14 cellular contexts compared by ENCODE assay signal in the genomic region with DNA sequence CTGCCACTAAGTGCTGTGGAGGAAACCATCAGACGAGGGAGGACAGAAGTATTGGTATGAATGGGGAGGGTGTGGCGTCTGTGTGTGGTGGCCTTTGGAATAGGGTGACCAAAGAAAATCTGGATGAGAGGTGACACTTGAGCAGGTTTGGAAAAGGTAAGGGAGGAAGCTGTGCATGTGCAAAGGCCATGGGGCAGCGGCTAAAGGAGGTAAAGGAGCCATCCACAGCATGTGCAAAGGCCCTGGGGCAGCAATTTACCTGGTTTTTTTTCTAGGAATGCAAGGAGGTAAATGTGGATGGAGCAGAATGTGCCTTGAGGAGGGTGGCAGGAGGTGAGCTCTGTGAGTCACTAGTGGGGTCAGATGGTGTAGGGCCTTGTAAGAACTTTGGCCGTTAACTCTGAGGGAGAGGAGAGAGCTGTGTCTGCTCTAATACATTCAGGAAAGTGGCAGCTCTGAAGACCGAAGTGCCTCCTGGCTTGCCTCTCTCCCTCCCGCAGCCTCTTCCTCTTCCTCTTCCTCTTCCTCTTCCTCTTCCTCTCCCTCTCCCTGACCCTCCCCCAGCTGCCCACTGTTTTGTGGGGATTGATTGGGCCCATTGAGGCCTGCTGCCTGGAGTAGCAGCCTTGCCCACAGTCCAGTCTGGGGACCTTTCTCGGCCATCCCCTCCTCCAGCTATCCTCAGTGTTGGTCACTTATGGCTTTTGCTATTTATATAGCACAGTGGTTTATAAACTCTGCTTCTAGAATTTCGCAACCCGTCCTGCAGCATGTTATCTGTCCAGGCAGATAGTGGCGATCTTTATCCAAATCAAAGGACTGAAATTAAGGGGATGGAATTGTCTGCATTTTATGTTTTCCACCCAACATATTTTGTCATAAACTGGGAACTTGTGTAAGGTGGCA. TPM values are rescaled to one million over a fixed set of nuclear protein-coding genes. Genes with fewer than 3 reads are reported as not detected.
DNase-seq lines count a peak whose midpoint lies in the region; ATAC-seq and TF ChIP-seq lines count a peak whose summit lies in the region.
"Had no signal": no experiment of that assay in that cellular context is flagged by ENCODE, and none has a peak within 500 bp of the region (broad histone marks: within the 10 kb centered on the region; RNA-seq: fewer than 3 reads in every experiment).

No MANE protein-coding gene starts in this region.

- no peaks in the 10 kb centered on the region for H3K27me3 Mint-ChIP-seq in activated CD4-positive, alpha-beta T cell treated with anti-CD3 and anti-CD28 coated beads, Interleukin-2, amount 10 ng/mL, durations not matched to agents 7 days and 5 days
- no peaks in the 10 kb centered on the region for H3K27me3 Mint-ChIP-seq in T-helper 17 cell
- no peaks in the 10 kb centered on the region for H3K27me3 Mint-ChIP-seq in stimulated activated memory B cell treated with anti-CD40 and anti-IgM and Interleukin-4, amounts not matched to agents 10 μg/mL and 1 μg/mL and 100 μg/mL, for 72 hours
- no peaks in the 10 kb centered on the region for H3K27me3 Mint-ChIP-seq in CD4-positive, alpha-beta T cell

- no peaks in the 10 kb centered on the region for H3K9me3 ChIP-seq in T-helper 17 cell (ENCODE audit: control insufficient read depth, low read length, poor library complexity, severe bottlenecking)
- H3K9me3 ChIP-seq in CD4-positive, alpha-beta T cell (ENCODE audit: control insufficient read depth, low read length), result no peaks in the 10 kb centered on the region

- H3K27me3 ChIP-seq in CD4-positive, alpha-beta T cell (ENCODE audit: control insufficient read depth, insufficient read depth, low read length), result no peaks in the 10 kb centered on the region

- CTCF ChIA-PET in activated CD4-positive, alpha-beta T cell treated with anti-CD3 and anti-CD28 coated beads, Interleukin-2, amount 10 ng/mL, durations not matched to agents 7 days and 5 days (lab: Charles Lee), result interaction anchor here (0.8 to 1.1 kb wide), 2 partner anchors 10 to 32 kb away, joined by 3 read pairs; no protein-coding TSS in a partner anchor
- CTCF ChIA-PET in CD4-positive, alpha-beta T cell (lab: Charles Lee), result no interaction called here

- no peaks in the 10 kb centered on the region for H3K9me3 Mint-ChIP-seq in activated CD4-positive, alpha-beta T cell treated with anti-CD3 and anti-CD28 coated beads, Interleukin-2, amount 10 ng/mL, durations not matched to agents 7 days and 5 days
- peaks cover 3% of the 10 kb centered on the region for H3K9me3 Mint-ChIP-seq in stimulated activated memory B cell treated with anti-CD40 and anti-IgM and Interleukin-4, amounts not matched to agents 10 μg/mL and 1 μg/mL and 100 μg/mL, for 72 hours
- H3K9me3 Mint-ChIP-seq in CD4-positive, alpha-beta T cell, result no peaks in the 10 kb centered on the region
- H3K9me3 Mint-ChIP-seq: nephron progenitor cell had no signal

- no peak overlapping the region for H3K4me3 ChIP-seq in foreskin fibroblast (ENCODE audit: low read depth in 1 of 2, low read length in 2 of 2)

- no peak for ATAC-seq in T-helper 17 cell
- ATAC-seq in stimulated activated memory B cell treated with anti-CD40 and anti-IgM and Interleukin-4, amounts not matched to agents 10 μg/mL and 1 μg/mL and 100 μg/mL, for 72 hours, result no peak
- ATAC-seq in CD4-positive, alpha-beta T cell (ENCODE audit: poor library complexity), result no peak
- ATAC-seq: PC-3 had no signal

- intact Hi-C loops in CD4-positive, alpha-beta T cell (cut with DNase I, micrococcal nuclease), result no loop called here

- POLR2A ChIA-PET in activated CD4-positive, alpha-beta T cell treated with anti-CD3 and anti-CD28 coated beads, Interleukin-2, amount 10 ng/mL, durations not matched to agents 7 days and 5 days (lab: Charles Lee), result no interaction called here
- POLR2A ChIA-PET in CD4-positive, alpha-beta T cell (lab: Charles Lee), result no interaction called here

- no peak overlapping the region for H3K4me3 Mint-ChIP-seq in activated CD4-positive, alpha-beta T cell treated with anti-CD3 and anti-CD28 coated beads, Interleukin-2, amount 10 ng/mL, durations not matched to agents 7 days and 5 days
- peak overlapping the region; percentile 25 for H3K4me3 Mint-ChIP-seq in T-helper 17 cell
- H3K4me3 Mint-ChIP-seq in stimulated activated memory B cell treated with anti-CD40 and anti-IgM and Interleukin-4, amounts not matched to agents 10 μg/mL and 1 μg/mL and 100 μg/mL, for 72 hours, result no peak overlapping the region
- no peak overlapping the region for H3K4me3 Mint-ChIP-seq in CD4-positive, alpha-beta T cell
- H3K4me3 Mint-ChIP-seq: nephron progenitor cell had no signal

- peaks cover 52% of the 10 kb centered on the region for H3K4me1 Mint-ChIP-seq in activated CD4-positive, alpha-beta T cell treated with anti-CD3 and anti-CD28 coated beads, Interleukin-2, amount 10 ng/mL, durations not matched to agents 7 days and 5 days
- H3K4me1 Mint-ChIP-seq in T-helper 17 cell, result peaks cover 38% of the 10 kb centered on the region
- H3K4me1 Mint-ChIP-seq in stimulated activated memory B cell treated with anti-CD40 and anti-IgM and Interleukin-4, amounts not matched to agents 10 μg/mL and 1 μg/mL and 100 μg/mL, for 72 hours, result peaks cover 77% of the 10 kb centered on the region
- peaks cover 57% of the 10 kb centered on the region for H3K4me1 Mint-ChIP-seq in CD4-positive, alpha-beta T cell (ENCODE audit: low read depth)

- DNase-seq in activated CD4-positive, alpha-beta T cell treated with anti-CD3 and anti-CD28 coated beads, Interleukin-2, amount 10 ng/mL, durations not matched to agents 7 days and 5 days, result no peak
- no peak for DNase-seq in activated CD4-positive, alpha-beta T cell treated with anti-CD3 and anti-CD28 coated beads for 4 hours
- no peak for DNase-seq in T-helper 17 cell
- peak; percentile 33 to 62 for DNase-seq in foreskin fibroblast
- DNase-seq in CD4-positive, alpha-beta T cell, result no peak
- DNase-seq in HT-29 (ENCODE audit: low spot score), result no peak
- DNase-seq in NCI-H82 treated with DMSO at 0.1 percent for 48 hours (lab: John Stamatoyannopoulos, UW; ENCODE audit: unreplicated experiment), result no peak
- DNase-seq: activated CD4-positive, CD25-positive, alpha-beta regulatory T cell; activated naive CD4-positive, alpha-beta T cell treated with Interleukin-2 at 50 U/mL for 16 hours; effector CD8-positive, alpha-beta T cell; NCI-H1436 treated with DMSO at 0.1 percent for 48 hours; nephron progenitor cell; PC-3 had no signal

- peaks cover 7% of the 10 kb centered on the region for H3K36me3 Mint-ChIP-seq in activated CD4-positive, alpha-beta T cell treated with anti-CD3 and anti-CD28 coated beads, Interleukin-2, amount 10 ng/mL, durations not matched to agents 7 days and 5 days (ENCODE audit: low read depth)
- no peaks in the 10 kb centered on the region for H3K36me3 Mint-ChIP-seq in T-helper 17 cell (ENCODE audit: low read depth)
- peaks cover 17% of the 10 kb centered on the region for H3K36me3 Mint-ChIP-seq in stimulated activated memory B cell treated with anti-CD40 and anti-IgM and Interleukin-4, amounts not matched to agents 10 μg/mL and 1 μg/mL and 100 μg/mL, for 72 hours
- H3K36me3 Mint-ChIP-seq in CD4-positive, alpha-beta T cell (ENCODE audit: low read depth), result no peaks in the 10 kb centered on the region

- no peak for TF ChIP-seq CTCF in foreskin fibroblast (IDR thresholded peaks at IDR 0.05; ENCODE audit: low read depth, low read length)
- TF ChIP-seq CTCF in CD4-positive, alpha-beta T cell (IDR thresholded peaks at IDR 0.05), result no peak

- H3K27ac ChIP-seq in CD4-positive, alpha-beta T cell (ENCODE audit: low read depth, low read length), result no peak overlapping the region

- peak overlapping the region; percentile 31 for H3K27ac Mint-ChIP-seq in activated CD4-positive, alpha-beta T cell treated with anti-CD3 and anti-CD28 coated beads, Interleukin-2, amount 10 ng/mL, durations not matched to agents 7 days and 5 days
- no peak overlapping the region for H3K27ac Mint-ChIP-seq in T-helper 17 cell
- peak overlapping the region; percentile 88 for H3K27ac Mint-ChIP-seq in stimulated activated memory B cell treated with anti-CD40 and anti-IgM and Interleukin-4, amounts not matched to agents 10 μg/mL and 1 μg/mL and 100 μg/mL, for 72 hours
- H3K27ac Mint-ChIP-seq in CD4-positive, alpha-beta T cell, result no peak overlapping the region
- H3K27ac Mint-ChIP-seq: nephron progenitor cell had no signal

RNA-seq across cellular contexts. Expression of a gene that starts 38.7 kb away (rescaled TPM):
- total RNA-seq in activated CD4-positive, alpha-beta T cell treated with anti-CD3 and anti-CD28 coated beads, Interleukin-2, amount 10 ng/mL, durations not matched to agents 7 days and 5 days, result 10 to 100 TPM; 44.7 to 46.8 TPM
- total RNA-seq in T-helper 17 cell, result 10 to 100 TPM; 42.7 to 94.5 TPM
- 10 to 100 TPM; 33.5 to 35.3 TPM for total RNA-seq in CD4-positive, alpha-beta T cell
- 17.3 and 24.7 TPM in 2 replicates for total RNA-seq in HT-29 (2014; rRNA removed; shearing (Covaris generic))

Comparison
In these comparisons a context has a peak if more than half of its experiments do, and no peak if none do; other contexts are left out.
1. DNase-seq: peak in foreskin fibroblast (2 of 2); none in activated CD4-positive, alpha-beta T cell treated with anti-CD3 and anti-CD28 coated beads, Interleukin-2, amount 10 ng/mL, durations not matched to agents 7 days and 5 days (single experiment), activated CD4-positive, alpha-beta T cell treated with anti-CD3 and anti-CD28 coated beads for 4 hours (0 of 2), T-helper 17 cell (0 of 3), CD4-positive, alpha-beta T cell (0 of 10), HT-29 (single experiment) and NCI-H82 treated with DMSO at 0.1 percent for 48 hours (single experiment).
2. H3K27ac Mint-ChIP-seq: peak in activated CD4-positive, alpha-beta T cell treated with anti-CD3 and anti-CD28 coated beads, Interleukin-2, amount 10 ng/mL, durations not matched to agents 7 days and 5 days (single experiment) and stimulated activated memory B cell treated with anti-CD40 and anti-IgM and Interleukin-4, amounts not matched to agents 10 μg/mL and 1 μg/mL and 100 μg/mL, for 72 hours (single experiment); none in T-helper 17 cell (single experiment) and CD4-positive, alpha-beta T cell (single experiment).